18 cellular contexts compared by ENCODE assay signal in genomic region chr9:81321551-81321950, GRCh38.
DNase-seq lines count a peak whose midpoint lies in the region; ATAC-seq, FAIRE-seq and TF ChIP-seq lines count a peak whose summit lies in the region.
"Had no signal": no experiment of that assay in that cellular context is flagged by ENCODE, and none has a peak within 500 bp of the region (broad histone marks: within the 10 kb centered on the region; RNA-seq: fewer than 3 reads in every experiment).

No MANE protein-coding gene starts in this region.

- intact Hi-C loops in endothelial cell of umbilical vein (cut with micrococcal nuclease), result no loop called here
- intact Hi-C loops in dorsolateral prefrontal cortex (cut with DNase I), result no loop called here

- H3K9ac ChIP-seq in endothelial cell of umbilical vein (replicated peaks; ENCODE audit: extremely low read depth, insufficient read depth, low read length), result no peak overlapping the region
- H3K9ac ChIP-seq: BLaER1 had no signal

- H3K27ac ChIP-seq in endothelial cell of umbilical vein (ENCODE audit: insufficient read depth, low read depth, low read length) (no peak overlapping the region), thoracic aorta (no peak overlapping the region), dorsolateral prefrontal cortex (no peak overlapping the region)
- H3K27ac ChIP-seq: BLaER1 had no signal

- peaks cover 4% of the 10 kb centered on the region for H3K9me3 ChIP-seq in endothelial cell of umbilical vein (replicated peaks; ENCODE audit: control insufficient read depth, insufficient read depth, low read length)
- H3K9me3 ChIP-seq in thoracic aorta, result peaks cover 13% of the 10 kb centered on the region
- H3K9me3 ChIP-seq: Caco-2, HAP-1 had no signal

- POLR2A ChIA-PET in endothelial cell of umbilical vein (lab: Charles Lee), result no interaction called here

- FAIRE-seq in endothelial cell of umbilical vein (lab: Jason Lieb, UNC), result peak; percentile 59
- no peak for FAIRE-seq in H54 (lab: Jason Lieb, UNC)
- FAIRE-seq: GM12878, GM18507 had no signal

- H3K36me3 ChIP-seq in endothelial cell of umbilical vein (ENCODE audit: control insufficient read depth in 2 of 2, extremely low read depth in 1 of 2, insufficient read depth in 2 of 2, low read length in 2 of 2), result no peaks in the 10 kb centered on the region
- H3K36me3 ChIP-seq in thoracic aorta, result no peaks in the 10 kb centered on the region
- H3K36me3 ChIP-seq: BLaER1, HAP-1 had no signal

- H3K4me2 ChIP-seq in endothelial cell of umbilical vein (ENCODE audit: insufficient read depth, low read length), result no peak overlapping the region
- H3K4me2 ChIP-seq: BLaER1 had no signal

- CTCF ChIA-PET in endothelial cell of umbilical vein (lab: Charles Lee), result no interaction called here

- H3K79me2 ChIP-seq in endothelial cell of umbilical vein (ENCODE audit: control insufficient read depth, insufficient read depth, low read length), result no peaks in the 10 kb centered on the region

- no peak for TF ChIP-seq CTCF in endothelial cell of umbilical vein (IDR thresholded peaks at IDR 0.05; ENCODE audit: extremely low read depth in 1 of 2, insufficient read depth in 1 of 2, low read depth in 1 of 2, low read length in 2 of 2)
- no peak for TF ChIP-seq CTCF in thoracic aorta (IDR thresholded peaks at IDR 0.05)
- no peak for TF ChIP-seq CTCF in dorsolateral prefrontal cortex (IDR thresholded peaks at IDR 0.05 in 54 of 56, conservative IDR thresholded peaks at IDR 0.05 in 2 of 56; ENCODE audit: low read depth in 1 of 56, partially characterized antibody in 56 of 56)

- H2AFZ ChIP-seq in endothelial cell of umbilical vein (ENCODE audit: low read depth, low read length), result no peak overlapping the region

- no peaks in the 10 kb centered on the region for H3K4me1 ChIP-seq in endothelial cell of umbilical vein (ENCODE audit: control insufficient read depth, extremely low read depth, insufficient read depth, low read length)
- peaks cover 0 to 9% of the 10 kb centered on the region in 2 donors for H3K4me1 ChIP-seq in thoracic aorta (ENCODE audit: control insufficient read depth in 1 of 2, low read depth in 2 of 2)
- H3K4me1 ChIP-seq: BLaER1, Caco-2, HAP-1 had no signal

- ATAC-seq in thoracic aorta (ENCODE audit: insufficient number of reproducible peaks, low FRiP score, low read depth), result peak; percentile 39
- ATAC-seq: GM12878 had no signal

- TF ChIP-seq POLR2A in endothelial cell of umbilical vein (IDR thresholded peaks at IDR 0.05; ENCODE audit: low read depth, low read length) (no peak), H54 (IDR thresholded peaks at IDR 0.05; ENCODE audit: low read depth, low read length) (no peak)

- dilution Hi-C loops in endothelial cell of umbilical vein (cut with MboI; ENCODE audit: extremely low pct_ligation_motif_present, low sequenced_read_pairs), result no loop called here

- H3K27me3 ChIP-seq in endothelial cell of umbilical vein (ENCODE audit: control insufficient read depth in 2 of 2, insufficient read depth in 2 of 2, low read length in 2 of 2) (no peaks in the 10 kb centered on the region), thoracic aorta (replicated peaks; ENCODE audit: insufficient read depth) (no peaks in the 10 kb centered on the region), dorsolateral prefrontal cortex (no peaks in the 10 kb centered on the region)
- H3K27me3 ChIP-seq: BLaER1 had no signal

- peak; percentile 3 for DNase-seq in GM04503 (ENCODE audit: low read depth)
- peak; percentile 58 for DNase-seq in M059J (ENCODE audit: low read depth)
- no peak for DNase-seq in endothelial cell of umbilical vein (ENCODE audit: low read depth, low spot score)
- no peak for DNase-seq in thoracic aorta (ENCODE audit: low spot score)
- DNase-seq in dorsolateral prefrontal cortex, result no peak
- no peak for DNase-seq in cerebellar nuclear complex (lab: John Stamatoyannopoulos, UW)
- no peak for DNase-seq in H54 (ENCODE audit: insufficient read length, low spot score)
- DNase-seq: 8988T; AML-193; Caco-2; CD8-positive, alpha-beta memory T cell; DND-41; GOT3; KG1 had no signal

- no TSS peak for BruUV-seq in endothelial cell of umbilical vein (replicated peaks; lab: Mats Ljungman, UMichigan)

- H3K4me3 ChIP-seq in endothelial cell of umbilical vein (replicated peaks in 1 of 3; ENCODE audit: insufficient read depth in 1 of 3, low read depth in 1 of 3, low read length in 3 of 3) (no peak overlapping the region), thoracic aorta (no peak overlapping the region), dorsolateral prefrontal cortex (no peak overlapping the region)
- H3K4me3 ChIP-seq: BLaER1, GM12878, HAP-1 had no signal

- H3K9me1 ChIP-seq in endothelial cell of umbilical vein (replicated peaks; ENCODE audit: control insufficient read depth, extremely low read depth, insufficient read depth, low read length), result no peaks in the 10 kb centered on the region

- H4K20me1 ChIP-seq in endothelial cell of umbilical vein (replicated peaks; ENCODE audit: control insufficient read depth, extremely low read depth, insufficient read depth, low read length), result no peaks in the 10 kb centered on the region
- H4K20me1 ChIP-seq: BLaER1 had no signal

TF ChIP-seq in endothelial cell of umbilical vein, 7 proteins besides CTCF, POLR2A, EP300 and RAD21:
- TF ChIP-seq FOS (IDR thresholded peaks at IDR 0.05; ENCODE audit: borderline replicate concordance, insufficient read depth, low read length) (no peak), POLR2AphosphoS5 (IDR thresholded peaks at IDR 0.05; ENCODE audit: insufficient read depth, low read depth, low read length) (no peak), MYC (IDR thresholded peaks at IDR 0.05; ENCODE audit: low read depth, low read length) (no peak), GATA2 (IDR thresholded peaks at IDR 0.05; ENCODE audit: insufficient read depth, insufficient read length, low read depth, low read length) (no peak)

Comparison
In these comparisons a context has a peak if more than half of its experiments do, and no peak if none do; other contexts are left out.
1. DNase-seq: peak in GM04503 (single experiment) and M059J (single experiment); none in endothelial cell of umbilical vein (single experiment), thoracic aorta (single experiment), dorsolateral prefrontal cortex (0 of 10), cerebellar nuclear complex (0 of 2) and H54 (single experiment).